In the genomic region with DNA sequence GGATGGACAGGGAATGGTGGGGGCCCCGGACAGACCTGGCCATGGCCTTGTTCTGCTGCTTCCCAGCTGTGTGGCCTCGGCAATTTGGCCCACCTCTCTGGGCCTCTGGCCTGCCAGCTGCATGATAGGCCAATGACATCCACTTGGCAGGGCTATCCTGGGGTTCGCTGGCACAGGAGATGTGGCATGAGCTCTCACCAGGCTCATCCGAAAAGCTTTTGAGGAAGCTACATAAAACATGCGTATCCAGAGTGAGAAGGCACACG, we compare ENCODE assay signal across 2 cellular contexts.
A peak's percentile ranks its signal among the peaks of the same experiment; 100 is the strongest.
TF ChIP-seq lines count a peak whose summit lies in the region.

No MANE protein-coding gene starts in this region.

TF ChIP-seq in HepG2, 621 proteins besides CTCF, POLR2A, EP300 and RAD21:
- TF ChIP-seq NFIB (CRISPR knock-in tag; IDR thresholded peaks at IDR 0.05; ENCODE audit: borderline replicate concordance): no peak
- peak; percentile 83 for TF ChIP-seq ZNF768 (CRISPR knock-in tag; IDR thresholded peaks at IDR 0.05)
- TF ChIP-seq ONECUT2 (CRISPR knock-in tag; IDR thresholded peaks at IDR 0.05): no peak

TF ChIP-seq in HEK293T, 16 proteins besides CTCF, POLR2A, EP300 and RAD21:
- TF ChIP-seq FOXA1 (IDR thresholded peaks at IDR 0.05) (no peak), HDGF (IDR thresholded peaks at IDR 0.05; ENCODE audit: borderline replicate concordance) (no peak), BHLHE40 (IDR thresholded peaks at IDR 0.05; ENCODE audit: borderline replicate concordance) (no peak), SUZ12 (IDR thresholded peaks at IDR 0.05) (no peak), NFRKB (IDR thresholded peaks at IDR 0.05) (no peak), FOXM1 (IDR thresholded peaks at IDR 0.05; ENCODE audit: borderline replicate concordance) (no peak), ELF4 (IDR thresholded peaks at IDR 0.05) (no peak), ARNT (IDR thresholded peaks at IDR 0.05) (no peak), CTBP1 (IDR thresholded peaks at IDR 0.05; ENCODE audit: borderline replicate concordance) (no peak), ZNF384 (IDR thresholded peaks at IDR 0.05) (no peak), FOXK2 (IDR thresholded peaks at IDR 0.05) (no peak), LEF1 (IDR thresholded peaks at IDR 0.05; ENCODE audit: borderline replicate concordance) (no peak), L3MBTL2 (conservative IDR thresholded peaks at IDR 0.05) (no peak)
- TF ChIP-seq, protein P1, sequence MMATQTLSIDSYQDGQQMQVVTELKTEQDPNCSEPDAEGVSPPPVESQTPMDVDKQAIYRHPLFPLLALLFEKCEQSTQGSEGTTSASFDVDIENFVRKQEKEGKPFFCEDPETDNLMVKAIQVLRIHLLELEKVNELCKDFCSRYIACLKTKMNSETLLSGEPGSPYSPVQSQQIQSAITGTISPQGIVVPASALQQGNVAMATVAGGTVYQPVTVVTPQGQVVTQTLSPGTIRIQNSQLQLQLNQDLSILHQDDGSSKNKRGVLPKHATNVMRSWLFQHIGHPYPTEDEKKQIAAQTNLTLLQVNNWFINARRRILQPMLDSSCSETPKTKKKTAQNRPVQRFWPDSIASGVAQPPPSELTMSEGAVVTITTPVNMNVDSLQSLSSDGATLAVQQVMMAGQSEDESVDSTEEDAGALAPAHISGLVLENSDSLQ (IDR thresholded peaks at IDR 0.05): no peak
